8 cellular contexts compared by ENCODE assay signal in the genomic region with DNA sequence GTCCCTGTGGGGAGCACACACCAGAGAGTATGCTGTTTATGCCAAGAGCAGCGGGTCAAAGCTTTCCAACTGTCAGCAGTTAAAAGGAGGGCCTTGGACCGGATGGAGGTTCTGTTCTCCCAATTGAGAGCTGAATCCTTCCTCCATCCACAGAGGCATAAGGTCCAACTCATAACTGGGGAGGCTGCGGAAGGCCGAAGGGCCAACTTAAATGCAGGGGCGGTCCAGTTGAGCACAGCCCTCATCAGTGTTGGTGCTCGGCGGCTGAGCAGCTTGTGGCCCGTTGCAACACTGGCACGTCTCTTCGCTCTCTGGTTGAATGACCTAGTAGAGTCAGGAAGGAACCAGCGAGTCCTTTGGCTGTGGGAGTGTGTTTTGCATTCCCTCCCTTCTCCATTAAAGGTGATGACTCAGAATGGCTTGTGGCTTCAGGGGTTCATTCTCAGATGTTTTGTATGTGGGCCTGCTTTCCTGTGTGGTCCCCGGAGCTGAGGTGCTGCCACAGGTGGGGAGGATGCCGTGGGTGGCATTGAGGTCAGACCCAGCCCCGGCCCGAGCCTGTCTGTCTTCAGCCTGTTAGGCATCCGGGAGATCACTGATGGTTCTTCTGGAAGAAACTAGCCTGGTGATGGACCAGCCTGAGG. TPM values are rescaled to one million over a fixed set of nuclear protein-coding genes. Genes with fewer than 3 reads are reported as not detected.
A peak's percentile ranks its signal among the peaks of the same experiment; 100 is the strongest.
DNase-seq lines count a peak whose midpoint lies in the region; ATAC-seq and TF ChIP-seq lines count a peak whose summit lies in the region.

No MANE protein-coding gene starts in this region.

- H3K27me3 ChIP-seq in foreskin keratinocyte (no peaks in the 10 kb centered on the region), hepatocyte (no peaks in the 10 kb centered on the region)

- no peak for TF ChIP-seq CTCF in foreskin keratinocyte (conservative IDR thresholded peaks at IDR 0.05)
- no peak for TF ChIP-seq CTCF in hepatocyte (IDR thresholded peaks at IDR 0.05; ENCODE audit: poor library complexity)

- ATAC-seq in HG02938 (IDR thresholded peaks at IDR 0.05; ENCODE audit: unreplicated experiment) (peak; percentile 63), foreskin keratinocyte (peak; percentile 47)

- no peak overlapping the region for H3K4me2 ChIP-seq in hepatocyte

- H3K9me2 ChIP-seq in hepatocyte (replicated peaks; ENCODE audit: insufficient read depth), result no peaks in the 10 kb centered on the region

- H2AFZ ChIP-seq in hepatocyte, result no peak overlapping the region

- H3K4me1 ChIP-seq in foreskin keratinocyte (no peaks in the 10 kb centered on the region), hepatocyte (ENCODE audit: insufficient read depth) (no peaks in the 10 kb centered on the region)

- no peak overlapping the region for H3K4me3 ChIP-seq in hepatocyte

- peak; percentile 41 to 52 for DNase-seq in activated CD4-positive, alpha-beta T cell treated with anti-CD3 and anti-CD28 coated beads, Interleukin-2, amount 50 U/mL, for 4 hours
- DNase-seq in foreskin keratinocyte (no peak), Kasumi-1 (lab: John Stamatoyannopoulos, UW) (no peak), hepatocyte (ENCODE audit: low spot score) (no peak), NCI-H2107 (lab: John Stamatoyannopoulos, UW) (no peak), NCI-H2196 (lab: John Stamatoyannopoulos, UW; ENCODE audit: unreplicated experiment) (no peak)
- DNase-seq in stimulated activated CD8-positive, alpha-beta memory T cell treated with anti-CD3 and anti-CD28 coated beads, Interleukin-7, amount 100 ng/mL, for 1 hour (ENCODE audit: low read depth in 2 of 2), result peak; percentile 6 to 23

- H3K36me3 ChIP-seq in hepatocyte (replicated peaks; ENCODE audit: insufficient read depth, low read depth), result no peaks in the 10 kb centered on the region

- H3K27ac ChIP-seq in foreskin keratinocyte, result no peak overlapping the region
- H3K27ac ChIP-seq in hepatocyte, result no peak overlapping the region

- 92% methylated on average over 16 of the region's 16 CpGs for WGBS in hepatocyte (ENCODE audit: low lambda C conversion rate, missing lambda C conversion rate)

- H3K9me3 ChIP-seq in hepatocyte (ENCODE audit: low read depth), result no peaks in the 10 kb centered on the region

- H3K79me2 ChIP-seq in hepatocyte, result no peaks in the 10 kb centered on the region

- H4K20me1 ChIP-seq in hepatocyte (ENCODE audit: insufficient read depth, poor library complexity, severe bottlenecking), result no peaks in the 10 kb centered on the region

RNA-seq across cellular contexts. Expression of a gene that starts 44.8 kb away (rescaled TPM):
- total RNA-seq in foreskin keratinocyte, result 0.04 and 0.07 TPM in 2 replicates
- polyA plus RNA-seq in foreskin keratinocyte, result 0.02 and 0.03 TPM in 2 replicates
- total RNA-seq in hepatocyte, result 1.5 and 1.6 TPM in 2 replicates
- polyA plus RNA-seq in hepatocyte, result 0.88 TPM in 1 of 2 replicates, not detected in the other

RNA-seq across cellular contexts. Expression of a gene that starts 54.4 kb away (rescaled TPM):
- total RNA-seq in foreskin keratinocyte (375 and 388 TPM in 2 replicates), hepatocyte (87.1 and 91.9 TPM in 2 replicates)
- polyA plus RNA-seq in foreskin keratinocyte (396 and 403 TPM in 2 replicates), hepatocyte (160 and 173 TPM in 2 replicates)

Comparison
In these comparisons a context has a peak if more than half of its experiments do, and no peak if none do; other contexts are left out.
1. DNase-seq: peak in activated CD4-positive, alpha-beta T cell treated with anti-CD3 and anti-CD28 coated beads, Interleukin-2, amount 50 U/mL, for 4 hours (2 of 2) and stimulated activated CD8-positive, alpha-beta memory T cell treated with anti-CD3 and anti-CD28 coated beads, Interleukin-7, amount 100 ng/mL, for 1 hour (2 of 2); none in foreskin keratinocyte (0 of 2), Kasumi-1 (0 of 2), hepatocyte (single experiment), NCI-H2107 (single experiment) and NCI-H2196 (single experiment).